In the genomic region with DNA sequence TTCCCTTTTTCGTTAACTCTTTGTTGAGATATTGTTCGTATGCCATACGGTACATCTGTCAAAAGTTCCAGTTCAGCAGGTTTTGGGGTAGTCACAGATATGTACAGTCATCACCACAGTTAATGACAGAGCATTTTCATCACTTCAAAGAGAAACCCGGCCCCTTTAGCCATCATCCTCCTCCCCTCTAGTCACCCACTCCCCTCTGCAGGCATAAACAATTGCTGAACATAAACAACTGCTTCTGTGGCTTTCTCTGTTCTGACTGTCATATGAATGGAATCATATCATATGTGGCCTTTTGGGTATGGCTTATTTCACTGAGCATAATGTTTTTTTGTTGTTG, we compare ENCODE assay signal across 17 cellular contexts. TPM values are rescaled to one million over a fixed set of nuclear protein-coding genes. Genes with fewer than 3 reads are reported as not detected.
A peak's percentile ranks its signal among the peaks of the same experiment; 100 is the strongest.
DNase-seq lines count a peak whose midpoint lies in the region; ATAC-seq and TF ChIP-seq lines count a peak whose summit lies in the region.
"Had no signal": no experiment of that assay in that cellular context is flagged by ENCODE, and none has a peak within 500 bp of the region (broad histone marks: within the 10 kb centered on the region; RNA-seq: fewer than 3 reads in every experiment).

No MANE protein-coding gene starts in this region.

- peak overlapping the region; percentile 3; the same call in 1 of the 2 replicates for H3K27ac ChIP-seq in SJSA1
- H3K27ac ChIP-seq in smooth muscle cell (ENCODE audit: low read depth), result peak overlapping the region; percentile 31

- no peaks in the 10 kb centered on the region for H3F3A ChIP-seq in smooth muscle cell (ENCODE audit: low read depth)

- no peak overlapping the region for H3K4me3 ChIP-seq in SJSA1
- no peak overlapping the region for H3K4me3 ChIP-seq in smooth muscle cell

- H3K4me2 ChIP-seq in smooth muscle cell, result no peak overlapping the region

- no peak overlapping the region for H3K9ac ChIP-seq in smooth muscle cell (ENCODE audit: low read depth)

- H3K36me3 ChIP-seq in SJSA1 (peaks cover 76% of the 10 kb centered on the region), smooth muscle cell (ENCODE audit: low read depth) (peaks cover 21% of the 10 kb centered on the region)

- H3K9me3 ChIP-seq in SJSA1 (replicated peaks), result peaks cover 3% of the 10 kb centered on the region; the same call in 1 of the 2 replicates
- H3K9me3 ChIP-seq in smooth muscle cell (replicated peaks; ENCODE audit: low read depth), result no peaks in the 10 kb centered on the region

- no peaks in the 10 kb centered on the region for H3K27me3 Mint-ChIP-seq in activated naive CD4-positive, alpha-beta T cell treated with anti-CD3 and anti-CD28 coated beads, Interleukin-2, amount 50 U/mL, for 24 hours
- no peaks in the 10 kb centered on the region for H3K27me3 Mint-ChIP-seq in activated naive CD8-positive, alpha-beta T cell treated with anti-CD3 and anti-CD28 coated beads, Interleukin-2, amount 50 U/mL, for 24 hours

- TF ChIP-seq CTCF in smooth muscle cell (IDR thresholded peaks at IDR 0.05; ENCODE audit: borderline replicate concordance, insufficient read depth, poor library complexity, severe bottlenecking), result no peak

- H2AFZ ChIP-seq in smooth muscle cell (ENCODE audit: low read depth), result no peak overlapping the region

- H3K4me1 ChIP-seq in SJSA1 (replicated peaks) (0 out of 2 replicates have a peak, but pooled peaks cover 6% of the 10 kb centered on the region), smooth muscle cell (ENCODE audit: low read depth) (no peaks in the 10 kb centered on the region)

- peaks cover 54% of the 10 kb centered on the region for H3K36me3 Mint-ChIP-seq in activated naive CD4-positive, alpha-beta T cell treated with anti-CD3 and anti-CD28 coated beads, Interleukin-2, amount 50 U/mL, for 24 hours
- H3K36me3 Mint-ChIP-seq in activated naive CD8-positive, alpha-beta T cell treated with anti-CD3 and anti-CD28 coated beads, Interleukin-2, amount 50 U/mL, for 24 hours (ENCODE audit: low read depth), result peaks cover 79% of the 10 kb centered on the region

- peak overlapping the region; percentile 62 for H3K27ac Mint-ChIP-seq in activated naive CD4-positive, alpha-beta T cell treated with anti-CD3 and anti-CD28 coated beads, Interleukin-2, amount 50 U/mL, for 24 hours
- peak overlapping the region; percentile 48 for H3K27ac Mint-ChIP-seq in activated naive CD8-positive, alpha-beta T cell treated with anti-CD3 and anti-CD28 coated beads, Interleukin-2, amount 50 U/mL, for 24 hours
- H3K27ac Mint-ChIP-seq: HFFc6 had no signal

- H3K27me3 ChIP-seq in SJSA1 (replicated peaks) (no peaks in the 10 kb centered on the region), smooth muscle cell (ENCODE audit: low read depth) (no peaks in the 10 kb centered on the region)

- peaks cover 4% of the 10 kb centered on the region for H4K20me1 ChIP-seq in smooth muscle cell (ENCODE audit: low read depth)

- no peaks in the 10 kb centered on the region for H3K79me2 ChIP-seq in smooth muscle cell (ENCODE audit: low read depth)

- no peaks in the 10 kb centered on the region for H3K9me3 Mint-ChIP-seq in activated naive CD4-positive, alpha-beta T cell treated with anti-CD3 and anti-CD28 coated beads, Interleukin-2, amount 50 U/mL, for 24 hours
- peaks cover 5% of the 10 kb centered on the region for H3K9me3 Mint-ChIP-seq in activated naive CD8-positive, alpha-beta T cell treated with anti-CD3 and anti-CD28 coated beads, Interleukin-2, amount 50 U/mL, for 24 hours
- H3K9me3 Mint-ChIP-seq: HFFc6 had no signal

- no peak for ATAC-seq in activated naive CD8-positive, alpha-beta T cell treated with anti-CD3 and anti-CD28 coated beads, Interleukin-2, amount 50 U/mL, for 24 hours
- ATAC-seq in GM21723 (IDR thresholded peaks at IDR 0.05; ENCODE audit: unreplicated experiment) (no peak), GM18520 (IDR thresholded peaks at IDR 0.05; ENCODE audit: unreplicated experiment) (no peak)

- 75% methylated on average over 4 of the region's 4 CpGs for WGBS in smooth muscle cell (ENCODE audit: low lambda C conversion rate)

- peaks cover 4% of the 10 kb centered on the region for H3K4me1 Mint-ChIP-seq in activated naive CD4-positive, alpha-beta T cell treated with anti-CD3 and anti-CD28 coated beads, Interleukin-2, amount 50 U/mL, for 24 hours
- H3K4me1 Mint-ChIP-seq in activated naive CD8-positive, alpha-beta T cell treated with anti-CD3 and anti-CD28 coated beads, Interleukin-2, amount 50 U/mL, for 24 hours, result peaks cover 8% of the 10 kb centered on the region

- H3K4me3 Mint-ChIP-seq in activated naive CD4-positive, alpha-beta T cell treated with anti-CD3 and anti-CD28 coated beads, Interleukin-2, amount 50 U/mL, for 24 hours, result no peak overlapping the region
- no peak overlapping the region for H3K4me3 Mint-ChIP-seq in activated naive CD8-positive, alpha-beta T cell treated with anti-CD3 and anti-CD28 coated beads, Interleukin-2, amount 50 U/mL, for 24 hours
- H3K4me3 Mint-ChIP-seq: CD14-positive monocyte, HFFc6 had no signal

- no peak for DNase-seq in activated naive CD4-positive, alpha-beta T cell (lab: John Stamatoyannopoulos, UW)
- DNase-seq in SJSA1 (ENCODE audit: low read depth in 1 of 2, low spot score in 2 of 2), result peak in 1 of 2 experiments; percentile 35
- no peak for DNase-seq in activated naive CD8-positive, alpha-beta T cell treated with anti-CD3 and anti-CD28 coated beads, Interleukin-2, amount 50 U/mL, for 24 hours
- DNase-seq in smooth muscle cell (lab: John Stamatoyannopoulos, UW; ENCODE audit: unreplicated experiment), result no peak
- DNase-seq: ACHN, AML-193, COR-L47, HFFc6, Kasumi-1, MM.1S, NCI-H1930, NCI-H526 treated with DMSO at 0.1 percent for 48 hours, SHP77 had no signal

RNA-seq across cellular contexts. Expression of gene RNF213, which starts 59.3 kb away (rescaled TPM):
- 43.0 and 49.8 TPM in 2 replicates for total RNA-seq in SJSA1 (2014; rRNA removed; shearing (Covaris generic))
- 41.9 and 43.0 TPM in 2 replicates for total RNA-seq in smooth muscle cell
- 12.8 and 21.4 TPM in 2 replicates for polyA plus RNA-seq in smooth muscle cell
